Comparison of ENCODE assay signal across 11 cellular contexts in genomic region chr11:39628311-39628710, GRCh38.
"Had no signal": no experiment of that assay in that cellular context is flagged by ENCODE, and none has a peak within 500 bp of the region (broad histone marks: within the 10 kb centered on the region; RNA-seq: fewer than 3 reads in every experiment).

No MANE protein-coding gene starts in this region.

- H3K4me1 ChIP-seq: HAP-1 had no signal

- H3K9ac ChIP-seq: GM23248 had no signal

- H3K4me1 Mint-ChIP-seq: GM23338, H9 had no signal

- H3K4me3 Mint-ChIP-seq: GM23338, H9, HFFc6 had no signal

- H3K9me3 ChIP-seq: HAP-1 had no signal

- ATAC-seq: GM23338, HCT116 had no signal

- H2AFZ ChIP-seq: GM23248, GM23338 had no signal

- H3K27ac Mint-ChIP-seq: GM23338, H9, HFFc6 had no signal

- DNase-seq: GM23248, GOT3, H7, H9, HCEC 1CT, HFFc6 had no signal

- FAIRE-seq: H1, H54 had no signal

- H3K4me3 ChIP-seq: GM23248, GM23338, HAP-1 had no signal

- H3K36me3 ChIP-seq: HAP-1 had no signal

- H3K9me3 Mint-ChIP-seq: GM23338, H9 had no signal

- H3K27ac ChIP-seq: GM23248 had no signal

- H3K4me2 ChIP-seq: GM23338 had no signal
